Comparison of ENCODE assay signal across 16 cellular contexts in the genomic region with DNA sequence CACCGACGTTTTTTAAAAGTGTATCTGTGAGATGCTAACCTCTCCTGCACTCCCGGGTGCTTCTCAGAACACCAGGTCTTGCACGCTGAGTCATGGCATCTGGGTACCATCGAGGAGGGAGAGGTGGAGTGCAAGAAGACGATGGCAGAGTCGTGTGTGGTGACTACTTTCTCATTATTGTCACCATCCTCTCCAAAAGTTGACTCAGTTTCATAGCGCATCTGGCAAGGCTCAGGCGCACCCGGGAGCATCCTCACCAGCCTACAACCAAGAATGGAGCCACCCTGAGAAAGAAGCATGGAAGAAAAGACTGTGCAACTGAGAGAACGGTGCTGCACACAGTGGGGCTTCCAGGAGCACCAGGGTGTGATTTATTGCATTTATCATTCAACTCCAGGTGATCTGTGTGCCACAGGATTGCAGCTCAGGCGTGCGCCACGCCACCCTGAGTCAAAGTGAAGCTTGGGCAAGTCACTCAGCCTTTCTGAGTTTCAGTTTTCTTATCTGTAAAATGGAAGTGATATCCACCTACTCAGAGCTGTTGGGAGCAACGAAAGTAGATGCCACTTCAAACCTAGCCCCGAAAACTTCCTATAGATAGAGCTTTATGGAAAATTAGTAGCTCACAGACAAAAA.
A peak's percentile ranks its signal among the peaks of the same experiment; 100 is the strongest.
DNase-seq lines count a peak whose midpoint lies in the region; ATAC-seq and TF ChIP-seq lines count a peak whose summit lies in the region.
"Had no signal": no experiment of that assay in that cellular context is flagged by ENCODE, and none has a peak within 500 bp of the region (broad histone marks: within the 10 kb centered on the region; RNA-seq: fewer than 3 reads in every experiment).

No MANE protein-coding gene starts in this region.

- H3K36me3 Mint-ChIP-seq in neural progenitor cell: no peaks in the 10 kb centered on the region
- H3K36me3 Mint-ChIP-seq in stimulated activated memory B cell treated with anti-CD40 and anti-IgM and Interleukin-4, amounts not matched to agents 10 μg/mL and 1 μg/mL and 100 μg/mL, for 72 hours: no peaks in the 10 kb centered on the region

- DNase-seq in activated CD8-positive, alpha-beta memory T cell treated with anti-CD3 and anti-CD28 coated beads for 48 hours (ENCODE audit: low read depth in 2 of 3, low spot score in 2 of 3): peak; percentile 12 to 17 (median 16)
- no peak for DNase-seq in activated CD8-positive, alpha-beta memory T cell treated with anti-CD3 and anti-CD28 coated beads, Interleukin-2, amount 50 U/mL, for 4 hours
- peak; percentile 23 for DNase-seq in activated CD4-positive, CD25-positive, alpha-beta regulatory T cell treated with anti-CD3 and anti-CD28 coated beads, Interleukin-2, amount 50 U/mL, for 72 hours
- DNase-seq in neural progenitor cell (ENCODE audit: low spot score): no peak
- DNase-seq in cerebellum (ENCODE audit: low spot score): no peak
- no peak for DNase-seq in GDM1 (lab: John Stamatoyannopoulos, UW)
- DNase-seq: ACHN, DMS 273 treated with DMSO at 0.1 percent for 48 hours, NCI-H1048, NCI-H526 treated with DMSO at 0.1 percent for 48 hours, nephron progenitor cell, WERI-Rb-1 had no signal

- H3K9ac ChIP-seq in neural progenitor cell: no peak overlapping the region

- H3K4me1 ChIP-seq in neural progenitor cell: no peaks in the 10 kb centered on the region

- no peak for TF ChIP-seq CTCF in neural progenitor cell (IDR thresholded peaks at IDR 0.05)

- peaks cover 3% of the 10 kb centered on the region for H3K27me3 Mint-ChIP-seq in neural progenitor cell (ENCODE audit: insufficient read depth, low read depth)
- H3K27me3 Mint-ChIP-seq in stimulated activated memory B cell treated with anti-CD40 and anti-IgM and Interleukin-4, amounts not matched to agents 10 μg/mL and 1 μg/mL and 100 μg/mL, for 72 hours: peaks cover 46% of the 10 kb centered on the region

- H3K9me3 ChIP-seq in neural progenitor cell (ENCODE audit: low read depth): peaks cover 10% of the 10 kb centered on the region

- H3K79me2 ChIP-seq in neural progenitor cell (ENCODE audit: low read depth): no peaks in the 10 kb centered on the region

- no peak overlapping the region for H3K4me3 ChIP-seq in neural progenitor cell
- H3K4me3 ChIP-seq: SJSA1, tibial nerve had no signal

- H3K4me2 ChIP-seq in neural progenitor cell: no peak overlapping the region

- no peak overlapping the region for H3K27ac ChIP-seq in neural progenitor cell
- H3K27ac ChIP-seq: SJSA1, tibial nerve, WERI-Rb-1 had no signal

- no peaks in the 10 kb centered on the region for H3K27me3 ChIP-seq in neural progenitor cell
- H3K27me3 ChIP-seq: SJSA1, tibial nerve had no signal

- no peak overlapping the region for H2AFZ ChIP-seq in neural progenitor cell (replicated peaks)

- peaks cover 8% of the 10 kb centered on the region for H3K4me1 Mint-ChIP-seq in neural progenitor cell
- peaks cover 24% of the 10 kb centered on the region for H3K4me1 Mint-ChIP-seq in stimulated activated memory B cell treated with anti-CD40 and anti-IgM and Interleukin-4, amounts not matched to agents 10 μg/mL and 1 μg/mL and 100 μg/mL, for 72 hours

- peaks cover 25% of the 10 kb centered on the region for H3K9me3 Mint-ChIP-seq in neural progenitor cell
- H3K9me3 Mint-ChIP-seq in stimulated activated memory B cell treated with anti-CD40 and anti-IgM and Interleukin-4, amounts not matched to agents 10 μg/mL and 1 μg/mL and 100 μg/mL, for 72 hours: peaks cover 13% of the 10 kb centered on the region

- no peaks in the 10 kb centered on the region for H3F3A ChIP-seq in neural progenitor cell (ENCODE audit: low read depth)

- no peak overlapping the region for H3K4me3 Mint-ChIP-seq in neural progenitor cell
- peak overlapping the region; percentile 38 for H3K4me3 Mint-ChIP-seq in stimulated activated memory B cell treated with anti-CD40 and anti-IgM and Interleukin-4, amounts not matched to agents 10 μg/mL and 1 μg/mL and 100 μg/mL, for 72 hours
- H3K4me3 Mint-ChIP-seq: nephron progenitor cell had no signal

- peak; percentile 91 for ATAC-seq in stimulated activated memory B cell treated with anti-CD40 and anti-IgM and Interleukin-4, amounts not matched to agents 10 μg/mL and 1 μg/mL and 100 μg/mL, for 72 hours
- no peak for ATAC-seq in HG02571 (IDR thresholded peaks at IDR 0.05; ENCODE audit: unreplicated experiment)

- H3K36me3 ChIP-seq in neural progenitor cell: no peaks in the 10 kb centered on the region
- H3K36me3 ChIP-seq: SJSA1, tibial nerve, WERI-Rb-1 had no signal

- peak overlapping the region; percentile 80 for H3K27ac Mint-ChIP-seq in neural progenitor cell
- H3K27ac Mint-ChIP-seq in stimulated activated memory B cell treated with anti-CD40 and anti-IgM and Interleukin-4, amounts not matched to agents 10 μg/mL and 1 μg/mL and 100 μg/mL, for 72 hours: peak overlapping the region; percentile 19
- H3K27ac Mint-ChIP-seq: nephron progenitor cell had no signal

- no peaks in the 10 kb centered on the region for H4K20me1 ChIP-seq in neural progenitor cell (ENCODE audit: low read depth)

Comparison
In these comparisons a context has a peak if more than half of its experiments do, and no peak if none do; other contexts are left out.
1. DNase-seq: peak in activated CD8-positive, alpha-beta memory T cell treated with anti-CD3 and anti-CD28 coated beads for 48 hours (3 of 3) and activated CD4-positive, CD25-positive, alpha-beta regulatory T cell treated with anti-CD3 and anti-CD28 coated beads, Interleukin-2, amount 50 U/mL, for 72 hours (single experiment); none in activated CD8-positive, alpha-beta memory T cell treated with anti-CD3 and anti-CD28 coated beads, Interleukin-2, amount 50 U/mL, for 4 hours (single experiment), neural progenitor cell (single experiment), cerebellum (single experiment) and GDM1 (single experiment).